Comparison of ENCODE assay signal across 14 cellular contexts in genomic region chr14:104387000-104387384, GRCh38.
DNase-seq lines count a peak whose midpoint lies in the region; ATAC-seq and TF ChIP-seq lines count a peak whose summit lies in the region.
"Had no signal": no experiment of that assay in that cellular context is flagged by ENCODE, and none has a peak within 500 bp of the region (broad histone marks: within the 10 kb centered on the region; RNA-seq: fewer than 3 reads in every experiment).

No MANE protein-coding gene starts in this region.

- H3K27me3 ChIP-seq in suprapubic skin, result peaks cover 18% of the 10 kb centered on the region
- H3K27me3 ChIP-seq: ascending aorta had no signal

- no peak for ATAC-seq in GM19035 (IDR thresholded peaks at IDR 0.05; ENCODE audit: unreplicated experiment)
- ATAC-seq: esophagus mucosa, mucosa of descending colon, Panc1 had no signal

- TF ChIP-seq EP300 in suprapubic skin (IDR thresholded peaks at IDR 0.05), result no peak

- no peaks in the 10 kb centered on the region for H3K9me3 ChIP-seq in suprapubic skin
- H3K9me3 ChIP-seq: ascending aorta, mucosa of descending colon had no signal

- H3K27ac ChIP-seq in suprapubic skin, result no peak overlapping the region
- H3K27ac ChIP-seq: ascending aorta, heart right ventricle had no signal

- peak; percentile 4 for DNase-seq in activated naive CD4-positive, alpha-beta T cell treated with anti-CD3 and anti-CD28 coated beads, Interleukin-2, amount 50 U/mL, for 16 hours
- no peak for DNase-seq in activated naive CD4-positive, alpha-beta T cell (lab: John Stamatoyannopoulos, UW)
- DNase-seq in NCI-H1092 (lab: John Stamatoyannopoulos, UW), result peak; percentile 30
- peak; percentile 70 for DNase-seq in germinal center (ENCODE audit: low spot score)
- DNase-seq in suprapubic skin (ENCODE audit: low spot score in 2 of 2), result peak; percentile 9 to 20
- no peak for DNase-seq in DMS153 treated with DMSO at 0.1 percent for 48 hours (lab: John Stamatoyannopoulos, UW; ENCODE audit: unreplicated experiment)
- no peak for DNase-seq in NCI-H146 (lab: John Stamatoyannopoulos, UW)
- DNase-seq: DND-41, heart right ventricle had no signal

- H3K36me3 ChIP-seq in suprapubic skin, result no peaks in the 10 kb centered on the region
- H3K36me3 ChIP-seq: ascending aorta, heart right ventricle had no signal

- no peak overlapping the region for H3K4me3 ChIP-seq in suprapubic skin
- H3K4me3 ChIP-seq: ascending aorta, heart right ventricle, mucosa of descending colon had no signal

- WGBS in suprapubic skin, result 76% methylated on average over 8 of the region's 8 CpGs

- peaks cover 10% of the 10 kb centered on the region for H3K4me1 ChIP-seq in suprapubic skin
- H3K4me1 ChIP-seq: ascending aorta had no signal

- TF ChIP-seq CTCF in suprapubic skin (IDR thresholded peaks at IDR 0.05), result no peak

- TF ChIP-seq POLR2A in suprapubic skin (IDR thresholded peaks at IDR 0.05), result no peak

Comparison
In these comparisons a context has a peak if more than half of its experiments do, and no peak if none do; other contexts are left out.
1. DNase-seq: peak in activated naive CD4-positive, alpha-beta T cell treated with anti-CD3 and anti-CD28 coated beads, Interleukin-2, amount 50 U/mL, for 16 hours (single experiment), NCI-H1092 (single experiment), germinal center (single experiment) and suprapubic skin (2 of 2); none in activated naive CD4-positive, alpha-beta T cell (0 of 4), DMS153 treated with DMSO at 0.1 percent for 48 hours (single experiment) and NCI-H146 (single experiment).